In genomic region chr17:58369214-58370031, GRCh38 we compare ENCODE assay signal across 1 cellular context.
TF ChIP-seq lines count a peak whose summit lies in the region.

No MANE protein-coding gene starts in this region.

TF ChIP-seq in HepG2, 621 proteins besides CTCF, POLR2A, EP300 and RAD21 (continued from another document and continues in another):
- TF ChIP-seq, protein P1, sequence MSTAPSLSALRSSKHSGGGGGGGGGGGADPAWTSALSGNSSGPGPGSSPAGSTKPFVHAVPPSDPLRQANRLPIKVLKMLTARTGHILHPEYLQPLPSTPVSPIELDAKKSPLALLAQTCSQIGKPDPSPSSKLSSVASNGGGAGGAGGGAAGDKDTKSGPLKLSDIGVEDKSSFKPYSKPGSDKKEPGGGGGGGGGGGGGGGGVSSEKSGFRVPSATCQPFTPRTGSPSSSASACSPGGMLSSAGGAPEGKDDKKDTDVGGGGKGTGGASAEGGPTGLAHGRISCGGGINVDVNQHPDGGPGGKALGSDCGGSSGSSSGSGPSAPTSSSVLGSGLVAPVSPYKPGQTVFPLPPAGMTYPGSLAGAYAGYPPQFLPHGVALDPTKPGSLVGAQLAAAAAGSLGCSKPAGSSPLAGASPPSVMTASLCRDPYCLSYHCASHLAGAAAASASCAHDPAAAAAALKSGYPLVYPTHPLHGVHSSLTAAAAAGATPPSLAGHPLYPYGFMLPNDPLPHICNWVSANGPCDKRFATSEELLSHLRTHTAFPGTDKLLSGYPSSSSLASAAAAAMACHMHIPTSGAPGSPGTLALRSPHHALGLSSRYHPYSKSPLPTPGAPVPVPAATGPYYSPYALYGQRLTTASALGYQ (CRISPR knock-in tag; IDR thresholded peaks at IDR 0.05) = no peak
- TF ChIP-seq ZNF235 (CRISPR knock-in tag; IDR thresholded peaks at IDR 0.05; ENCODE audit: borderline replicate concordance) (no peak), TFDP1 (CRISPR knock-in tag; IDR thresholded peaks at IDR 0.05; ENCODE audit: borderline replicate concordance) (no peak), ZC3H13 (CRISPR knock-in tag; IDR thresholded peaks at IDR 0.05) (no peak), ZEB1 (IDR thresholded peaks at IDR 0.05; ENCODE audit: insufficient replicate concordance, low read depth) (peak; percentile 60), PRPF4 (IDR thresholded peaks at IDR 0.05; ENCODE audit: low read depth, low read length, poor library complexity, severe bottlenecking) (peak; percentile 18), MBNL3 (CRISPR knock-in tag; conservative IDR thresholded peaks at IDR 0.05) (no peak), RFXANK (CRISPR knock-in tag; IDR thresholded peaks at IDR 0.05) (no peak), MTA1 (CRISPR knock-in tag; IDR thresholded peaks at IDR 0.05; ENCODE audit: borderline replicate concordance) (no peak), ZSCAN9 (CRISPR knock-in tag; IDR thresholded peaks at IDR 0.05; ENCODE audit: borderline replicate concordance) (no peak), TEAD2 (CRISPR knock-in tag; IDR thresholded peaks at IDR 0.05) (no peak), ZNF678 (CRISPR knock-in tag; IDR thresholded peaks at IDR 0.05) (no peak), MAFK (conservative IDR thresholded peaks at IDR 0.05 in 1 of 2, IDR thresholded peaks at IDR 0.05 in 1 of 2; ENCODE audit: low read length in 2 of 2) (no peak), BRCA1 (CRISPR knock-in tag; IDR thresholded peaks at IDR 0.05) (no peak), ZNF772 (CRISPR knock-in tag; IDR thresholded peaks at IDR 0.05) (peak; percentile 36; the same call in 1 of the 2 replicates), ZNF276 (CRISPR knock-in tag; IDR thresholded peaks at IDR 0.05; ENCODE audit: low read depth) (peak; percentile 57; the same call in 1 of the 2 replicates), FOXA3 (CRISPR knock-in tag; IDR thresholded peaks at IDR 0.05) (peak; percentile 63), ZNF558 (CRISPR knock-in tag; IDR thresholded peaks at IDR 0.05; ENCODE audit: borderline replicate concordance) (no peak), FOXJ3 (CRISPR knock-in tag; IDR thresholded peaks at IDR 0.05; ENCODE audit: borderline replicate concordance) (no peak), SKI (IDR thresholded peaks at IDR 0.05; ENCODE audit: partially characterized antibody) (no peak), IKZF4 (CRISPR knock-in tag; IDR thresholded peaks at IDR 0.05; ENCODE audit: borderline replicate concordance, low read depth, not compliant biosample characterization) (no peak), ZNF607 (CRISPR knock-in tag; IDR thresholded peaks at IDR 0.05; ENCODE audit: borderline replicate concordance) (no peak), ZSCAN21 (CRISPR knock-in tag; IDR thresholded peaks at IDR 0.05; ENCODE audit: borderline replicate concordance) (no peak), KDM4B (CRISPR knock-in tag; IDR thresholded peaks at IDR 0.05) (no peak), YY1 (IDR thresholded peaks at IDR 0.05; ENCODE audit: insufficient read depth, insufficient replicate concordance, low read depth, low read length) (no peak), ARNTL (CRISPR knock-in tag; IDR thresholded peaks at IDR 0.05) (peak; percentile 76; the same call in 1 of the 2 replicates), ZNF616 (CRISPR knock-in tag; IDR thresholded peaks at IDR 0.05; ENCODE audit: low read depth) (no peak), ATF2 (CRISPR knock-in tag; IDR thresholded peaks at IDR 0.05) (peak; percentile 81; the same call in 1 of the 2 replicates), ZNF275 (CRISPR knock-in tag; IDR thresholded peaks at IDR 0.05; ENCODE audit: borderline replicate concordance) (no peak), ZNF562 (CRISPR knock-in tag; IDR thresholded peaks at IDR 0.05; ENCODE audit: borderline replicate concordance) (no peak), SNRNP70 (IDR thresholded peaks at IDR 0.05; ENCODE audit: low read depth, low read length) (no peak), SMARCC2 (IDR thresholded peaks at IDR 0.05) (no peak), ZBTB20 (CRISPR knock-in tag; IDR thresholded peaks at IDR 0.05; ENCODE audit: borderline replicate concordance, low read depth) (0 out of 2 replicates have a peak, but pooled peaks have one; percentile 16), SALL2 (CRISPR knock-in tag; IDR thresholded peaks at IDR 0.05) (0 out of 2 replicates have a peak, but pooled peaks have one; percentile 56)
- TF ChIP-seq, protein P2, sequence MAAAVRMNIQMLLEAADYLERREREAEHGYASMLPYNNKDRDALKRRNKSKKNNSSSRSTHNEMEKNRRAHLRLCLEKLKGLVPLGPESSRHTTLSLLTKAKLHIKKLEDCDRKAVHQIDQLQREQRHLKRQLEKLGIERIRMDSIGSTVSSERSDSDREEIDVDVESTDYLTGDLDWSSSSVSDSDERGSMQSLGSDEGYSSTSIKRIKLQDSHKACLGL (CRISPR knock-in tag; IDR thresholded peaks at IDR 0.05) = no peak
- TF ChIP-seq, protein P3, sequence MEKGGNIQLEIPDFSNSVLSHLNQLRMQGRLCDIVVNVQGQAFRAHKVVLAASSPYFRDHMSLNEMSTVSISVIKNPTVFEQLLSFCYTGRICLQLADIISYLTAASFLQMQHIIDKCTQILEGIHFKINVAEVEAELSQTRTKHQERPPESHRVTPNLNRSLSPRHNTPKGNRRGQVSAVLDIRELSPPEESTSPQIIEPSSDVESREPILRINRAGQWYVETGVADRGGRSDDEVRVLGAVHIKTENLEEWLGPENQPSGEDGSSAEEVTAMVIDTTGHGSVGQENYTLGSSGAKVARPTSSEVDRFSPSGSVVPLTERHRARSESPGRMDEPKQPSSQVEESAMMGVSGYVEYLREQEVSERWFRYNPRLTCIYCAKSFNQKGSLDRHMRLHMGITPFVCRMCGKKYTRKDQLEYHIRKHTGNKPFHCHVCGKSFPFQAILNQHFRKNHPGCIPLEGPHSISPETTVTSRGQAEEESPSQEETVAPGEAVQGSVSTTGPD (CRISPR knock-in tag; IDR thresholded peaks at IDR 0.05) = no peak
- TF ChIP-seq, protein P4, sequence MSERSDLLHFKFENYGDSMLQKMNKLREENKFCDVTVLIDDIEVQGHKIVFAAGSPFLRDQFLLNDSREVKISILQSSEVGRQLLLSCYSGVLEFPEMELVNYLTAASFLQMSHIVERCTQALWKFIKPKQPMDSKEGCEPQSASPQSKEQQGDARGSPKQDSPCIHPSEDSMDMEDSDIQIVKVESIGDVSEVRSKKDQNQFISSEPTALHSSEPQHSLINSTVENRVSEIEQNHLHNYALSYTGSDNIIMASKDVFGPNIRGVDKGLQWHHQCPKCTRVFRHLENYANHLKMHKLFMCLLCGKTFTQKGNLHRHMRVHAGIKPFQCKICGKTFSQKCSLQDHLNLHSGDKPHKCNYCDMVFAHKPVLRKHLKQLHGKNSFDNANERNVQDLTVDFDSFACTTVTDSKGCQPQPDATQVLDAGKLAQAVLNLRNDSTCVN (CRISPR knock-in tag; IDR thresholded peaks at IDR 0.05; ENCODE audit: borderline replicate concordance) = no peak; the same call in 1 of the 2 replicates
- TF ChIP-seq, protein P5, sequence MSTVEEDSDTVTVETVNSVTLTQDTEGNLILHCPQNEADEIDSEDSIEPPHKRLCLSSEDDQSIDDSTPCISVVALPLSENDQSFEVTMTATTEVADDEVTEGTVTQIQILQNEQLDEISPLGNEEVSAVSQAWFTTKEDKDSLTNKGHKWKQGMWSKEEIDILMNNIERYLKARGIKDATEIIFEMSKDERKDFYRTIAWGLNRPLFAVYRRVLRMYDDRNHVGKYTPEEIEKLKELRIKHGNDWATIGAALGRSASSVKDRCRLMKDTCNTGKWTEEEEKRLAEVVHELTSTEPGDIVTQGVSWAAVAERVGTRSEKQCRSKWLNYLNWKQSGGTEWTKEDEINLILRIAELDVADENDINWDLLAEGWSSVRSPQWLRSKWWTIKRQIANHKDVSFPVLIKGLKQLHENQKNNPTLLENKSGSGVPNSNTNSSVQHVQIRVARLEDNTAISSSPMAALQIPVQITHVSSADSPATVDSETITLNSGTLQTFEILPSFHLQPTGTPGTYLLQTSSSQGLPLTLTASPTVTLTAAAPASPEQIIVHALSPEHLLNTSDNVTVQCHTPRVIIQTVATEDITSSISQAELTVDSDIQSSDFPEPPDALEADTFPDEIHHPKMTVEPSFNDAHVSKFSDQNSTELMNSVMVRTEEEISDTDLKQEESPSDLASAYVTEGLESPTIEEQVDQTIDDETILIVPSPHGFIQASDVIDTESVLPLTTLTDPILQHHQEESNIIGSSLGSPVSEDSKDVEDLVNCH (CRISPR knock-in tag; IDR thresholded peaks at IDR 0.05) = no peak
- TF ChIP-seq, protein P6, sequence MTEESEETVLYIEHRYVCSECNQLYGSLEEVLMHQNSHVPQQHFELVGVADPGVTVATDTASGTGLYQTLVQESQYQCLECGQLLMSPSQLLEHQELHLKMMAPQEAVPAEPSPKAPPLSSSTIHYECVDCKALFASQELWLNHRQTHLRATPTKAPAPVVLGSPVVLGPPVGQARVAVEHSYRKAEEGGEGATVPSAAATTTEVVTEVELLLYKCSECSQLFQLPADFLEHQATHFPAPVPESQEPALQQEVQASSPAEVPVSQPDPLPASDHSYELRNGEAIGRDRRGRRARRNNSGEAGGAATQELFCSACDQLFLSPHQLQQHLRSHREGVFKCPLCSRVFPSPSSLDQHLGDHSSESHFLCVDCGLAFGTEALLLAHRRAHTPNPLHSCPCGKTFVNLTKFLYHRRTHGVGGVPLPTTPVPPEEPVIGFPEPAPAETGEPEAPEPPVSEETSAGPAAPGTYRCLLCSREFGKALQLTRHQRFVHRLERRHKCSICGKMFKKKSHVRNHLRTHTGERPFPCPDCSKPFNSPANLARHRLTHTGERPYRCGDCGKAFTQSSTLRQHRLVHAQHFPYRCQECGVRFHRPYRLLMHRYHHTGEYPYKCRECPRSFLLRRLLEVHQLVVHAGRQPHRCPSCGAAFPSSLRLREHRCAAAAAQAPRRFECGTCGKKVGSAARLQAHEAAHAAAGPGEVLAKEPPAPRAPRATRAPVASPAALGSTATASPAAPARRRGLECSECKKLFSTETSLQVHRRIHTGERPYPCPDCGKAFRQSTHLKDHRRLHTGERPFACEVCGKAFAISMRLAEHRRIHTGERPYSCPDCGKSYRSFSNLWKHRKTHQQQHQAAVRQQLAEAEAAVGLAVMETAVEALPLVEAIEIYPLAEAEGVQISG (CRISPR knock-in tag; IDR thresholded peaks at IDR 0.05) = no peak
- TF ChIP-seq, protein P7, sequence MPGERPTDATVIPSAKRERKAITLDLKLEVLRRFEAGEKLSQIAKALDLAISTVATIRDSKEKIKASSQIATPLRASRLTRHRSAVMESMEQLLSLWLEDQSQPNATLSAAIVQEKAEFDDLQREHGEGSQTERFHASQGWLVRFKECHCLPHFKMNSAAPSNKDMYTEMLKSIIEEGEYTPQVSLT (CRISPR knock-in tag; IDR thresholded peaks at IDR 0.05; ENCODE audit: borderline replicate concordance, low read depth) = no peak
- TF ChIP-seq, protein P8, sequence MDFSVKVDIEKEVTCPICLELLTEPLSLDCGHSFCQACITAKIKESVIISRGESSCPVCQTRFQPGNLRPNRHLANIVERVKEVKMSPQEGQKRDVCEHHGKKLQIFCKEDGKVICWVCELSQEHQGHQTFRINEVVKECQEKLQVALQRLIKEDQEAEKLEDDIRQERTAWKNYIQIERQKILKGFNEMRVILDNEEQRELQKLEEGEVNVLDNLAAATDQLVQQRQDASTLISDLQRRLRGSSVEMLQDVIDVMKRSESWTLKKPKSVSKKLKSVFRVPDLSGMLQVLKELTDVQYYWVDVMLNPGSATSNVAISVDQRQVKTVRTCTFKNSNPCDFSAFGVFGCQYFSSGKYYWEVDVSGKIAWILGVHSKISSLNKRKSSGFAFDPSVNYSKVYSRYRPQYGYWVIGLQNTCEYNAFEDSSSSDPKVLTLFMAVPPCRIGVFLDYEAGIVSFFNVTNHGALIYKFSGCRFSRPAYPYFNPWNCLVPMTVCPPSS (IDR thresholded peaks at IDR 0.05) = no peak
- TF ChIP-seq, protein P9, sequence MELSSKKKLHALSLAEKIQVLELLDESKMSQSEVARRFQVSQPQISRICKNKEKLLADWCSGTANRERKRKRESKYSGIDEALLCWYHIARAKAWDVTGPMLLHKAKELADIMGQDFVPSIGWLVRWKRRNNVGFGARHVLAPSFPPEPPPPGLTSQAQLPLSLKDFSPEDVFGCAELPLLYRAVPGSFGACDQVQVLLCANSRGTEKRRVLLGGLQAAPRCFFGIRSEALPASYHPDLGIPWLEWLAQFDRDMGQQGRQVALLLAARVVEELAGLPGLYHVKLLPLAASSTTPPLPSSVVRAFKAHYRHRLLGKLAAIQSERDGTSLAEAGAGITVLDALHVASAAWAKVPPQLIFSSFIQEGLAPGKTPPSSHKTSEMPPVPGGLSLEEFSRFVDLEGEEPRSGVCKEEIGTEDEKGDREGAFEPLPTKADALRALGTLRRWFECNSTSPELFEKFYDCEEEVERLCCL (CRISPR knock-in tag; IDR thresholded peaks at IDR 0.05; ENCODE audit: borderline replicate concordance) = no peak
